In genomic region chr3:57100046-57100695, GRCh38 we compare ENCODE assay signal across 8 cellular contexts. TPM values are rescaled to one million over a fixed set of nuclear protein-coding genes. Genes with fewer than 3 reads are reported as not detected.
DNase-seq lines count a peak whose midpoint lies in the region; ATAC-seq and TF ChIP-seq lines count a peak whose summit lies in the region.

No MANE protein-coding gene starts in this region.

- H3K27me3 Mint-ChIP-seq in natural killer cell treated with Interleukin-12 subunit alpha and Interleukin-12 subunit beta and Interleukin-15 and Interleukin-18, amount 100 ng/mL, for 72 hours: no peaks in the 10 kb centered on the region

- no peak for TF ChIP-seq EP300 in suprapubic skin (IDR thresholded peaks at IDR 0.05)

- DNase-seq in GM10248 (ENCODE audit: extremely low spot score) (peak; percentile 75), HS-27A (ENCODE audit: low read depth) (peak; percentile 33), OCI-M2 (lab: John Stamatoyannopoulos, UW; ENCODE audit: unreplicated experiment) (peak; percentile 28), esophagus squamous epithelium (lab: John Stamatoyannopoulos, UW) (peak; percentile 6), suprapubic skin (ENCODE audit: low spot score in 2 of 2) (peak in 1 of 2 donors; percentile 79)
- peak; percentile 76 for DNase-seq in activated CD8-positive, alpha-beta memory T cell treated with anti-CD3 and anti-CD28 coated beads, Interleukin-2, amount 50 U/mL, for 48 hours
- DNase-seq in natural killer cell treated with Interleukin-12 subunit alpha and Interleukin-12 subunit beta and Interleukin-15 and Interleukin-18, amount 100 ng/mL, for 72 hours (ENCODE audit: low spot score): peak; percentile 70

- H3K9me3 Mint-ChIP-seq in natural killer cell treated with Interleukin-12 subunit alpha and Interleukin-12 subunit beta and Interleukin-15 and Interleukin-18, amount 100 ng/mL, for 72 hours: no peaks in the 10 kb centered on the region

- H3K27ac ChIP-seq in esophagus squamous epithelium (no peak overlapping the region), suprapubic skin (no peak overlapping the region)

- peaks cover 0 to 39% (median 0%) of the 10 kb centered on the region in 3 donors for H3K36me3 ChIP-seq in esophagus squamous epithelium
- peaks cover 4% of the 10 kb centered on the region for H3K36me3 ChIP-seq in suprapubic skin

- no peaks in the 10 kb centered on the region for H3K4me1 Mint-ChIP-seq in natural killer cell treated with Interleukin-12 subunit alpha and Interleukin-12 subunit beta and Interleukin-15 and Interleukin-18, amount 100 ng/mL, for 72 hours (ENCODE audit: low read depth in 2 of 2)

- TF ChIP-seq CTCF in GM10248 (IDR thresholded peaks at IDR 0.05; ENCODE audit: control extremely low read depth, extremely low read depth, low read depth, missing control alignments) (peak; percentile 91), esophagus squamous epithelium (IDR thresholded peaks at IDR 0.05) (peak; percentile 84 to 93 (median 90)), suprapubic skin (IDR thresholded peaks at IDR 0.05) (peak; percentile 73 to 86)

- POLR2A ChIA-PET in GM10248 (lab: Yijun Ruan, JAX): no interaction called here

- no peaks in the 10 kb centered on the region for H3K27me3 ChIP-seq in esophagus squamous epithelium
- H3K27me3 ChIP-seq in suprapubic skin: no peaks in the 10 kb centered on the region

- intact Hi-C loops in esophagus squamous epithelium (cut with DNase I): no loop called here

- H3K4me1 ChIP-seq in esophagus squamous epithelium (no peaks in the 10 kb centered on the region), suprapubic skin (peaks cover 9% of the 10 kb centered on the region)

- 9 to 16% methylated on average over 7 of the region's 7 CpGs for WGBS in esophagus squamous epithelium, 2 donors
- WGBS in suprapubic skin: 16% methylated on average over 7 of the region's 7 CpGs

- H3K4me3 ChIP-seq in esophagus squamous epithelium (no peak overlapping the region), suprapubic skin (no peak overlapping the region)

- no peaks in the 10 kb centered on the region for H3K9me3 ChIP-seq in esophagus squamous epithelium
- H3K9me3 ChIP-seq in suprapubic skin: no peaks in the 10 kb centered on the region

- ATAC-seq in natural killer cell treated with Interleukin-12 subunit alpha and Interleukin-12 subunit beta and Interleukin-15 and Interleukin-18, amount 100 ng/mL, for 72 hours: peak; percentile 49 to 74
- no peak for ATAC-seq in GM21367 (IDR thresholded peaks at IDR 0.05; ENCODE audit: unreplicated experiment)

- CTCF ChIA-PET in GM10248 (lab: Yijun Ruan, JAX): interaction anchor here (0.6 to 4.6 kb wide), 28 partner anchors 9 to 1068 kb away, joined by 3 to 30 read pairs (median 4); no protein-coding TSS in a partner anchor

- no peak for TF ChIP-seq POLR2A in esophagus squamous epithelium (IDR thresholded peaks at IDR 0.05)
- no peak for TF ChIP-seq POLR2A in suprapubic skin (IDR thresholded peaks at IDR 0.05)

- H3K4me3 Mint-ChIP-seq in natural killer cell treated with Interleukin-12 subunit alpha and Interleukin-12 subunit beta and Interleukin-15 and Interleukin-18, amount 100 ng/mL, for 72 hours: no peak overlapping the region

- no peaks in the 10 kb centered on the region for H3K36me3 Mint-ChIP-seq in natural killer cell treated with Interleukin-12 subunit alpha and Interleukin-12 subunit beta and Interleukin-15 and Interleukin-18, amount 100 ng/mL, for 72 hours

- no peak overlapping the region for H3K27ac Mint-ChIP-seq in natural killer cell treated with Interleukin-12 subunit alpha and Interleukin-12 subunit beta and Interleukin-15 and Interleukin-18, amount 100 ng/mL, for 72 hours

RNA-seq across cellular contexts. Expression of gene SPATA12, which starts 39.7 kb away (rescaled TPM):
- total RNA-seq in esophagus squamous epithelium (under 1 TPM in 1 of 4 donors, not detected in 3; 0.09 TPM), suprapubic skin (not detected)
- not detected for total RNA-seq in natural killer cell treated with Interleukin-12 subunit alpha and Interleukin-12 subunit beta and Interleukin-15 and Interleukin-18, amount 100 ng/mL, for 72 hours
